Comparison of ENCODE assay signal across 1 cellular context in the genomic region with DNA sequence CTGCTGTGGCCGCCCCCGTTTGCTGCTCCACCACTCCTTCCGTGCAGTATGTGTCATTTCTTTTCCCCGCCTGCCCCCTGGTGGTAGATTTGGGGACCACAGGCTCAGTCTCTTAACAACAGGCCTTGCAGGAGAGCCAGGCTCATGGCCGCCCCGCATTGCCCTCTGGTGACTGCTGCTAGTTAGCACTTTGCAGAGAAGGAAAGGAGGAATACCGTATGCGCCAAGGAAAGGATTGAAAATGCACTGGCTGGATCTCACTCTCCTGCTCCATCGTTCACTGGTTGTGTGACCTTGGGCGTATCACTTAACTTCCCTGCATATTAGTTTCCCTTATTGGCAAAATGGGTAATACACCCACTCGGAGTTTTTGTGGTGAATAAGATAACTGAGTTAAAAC.
TF ChIP-seq lines count a peak whose summit lies in the region.

No MANE protein-coding gene starts in this region.

TF ChIP-seq in HepG2, 621 proteins besides CTCF, POLR2A, EP300 and RAD21 (continued from another document):
- TF ChIP-seq, protein P1, sequence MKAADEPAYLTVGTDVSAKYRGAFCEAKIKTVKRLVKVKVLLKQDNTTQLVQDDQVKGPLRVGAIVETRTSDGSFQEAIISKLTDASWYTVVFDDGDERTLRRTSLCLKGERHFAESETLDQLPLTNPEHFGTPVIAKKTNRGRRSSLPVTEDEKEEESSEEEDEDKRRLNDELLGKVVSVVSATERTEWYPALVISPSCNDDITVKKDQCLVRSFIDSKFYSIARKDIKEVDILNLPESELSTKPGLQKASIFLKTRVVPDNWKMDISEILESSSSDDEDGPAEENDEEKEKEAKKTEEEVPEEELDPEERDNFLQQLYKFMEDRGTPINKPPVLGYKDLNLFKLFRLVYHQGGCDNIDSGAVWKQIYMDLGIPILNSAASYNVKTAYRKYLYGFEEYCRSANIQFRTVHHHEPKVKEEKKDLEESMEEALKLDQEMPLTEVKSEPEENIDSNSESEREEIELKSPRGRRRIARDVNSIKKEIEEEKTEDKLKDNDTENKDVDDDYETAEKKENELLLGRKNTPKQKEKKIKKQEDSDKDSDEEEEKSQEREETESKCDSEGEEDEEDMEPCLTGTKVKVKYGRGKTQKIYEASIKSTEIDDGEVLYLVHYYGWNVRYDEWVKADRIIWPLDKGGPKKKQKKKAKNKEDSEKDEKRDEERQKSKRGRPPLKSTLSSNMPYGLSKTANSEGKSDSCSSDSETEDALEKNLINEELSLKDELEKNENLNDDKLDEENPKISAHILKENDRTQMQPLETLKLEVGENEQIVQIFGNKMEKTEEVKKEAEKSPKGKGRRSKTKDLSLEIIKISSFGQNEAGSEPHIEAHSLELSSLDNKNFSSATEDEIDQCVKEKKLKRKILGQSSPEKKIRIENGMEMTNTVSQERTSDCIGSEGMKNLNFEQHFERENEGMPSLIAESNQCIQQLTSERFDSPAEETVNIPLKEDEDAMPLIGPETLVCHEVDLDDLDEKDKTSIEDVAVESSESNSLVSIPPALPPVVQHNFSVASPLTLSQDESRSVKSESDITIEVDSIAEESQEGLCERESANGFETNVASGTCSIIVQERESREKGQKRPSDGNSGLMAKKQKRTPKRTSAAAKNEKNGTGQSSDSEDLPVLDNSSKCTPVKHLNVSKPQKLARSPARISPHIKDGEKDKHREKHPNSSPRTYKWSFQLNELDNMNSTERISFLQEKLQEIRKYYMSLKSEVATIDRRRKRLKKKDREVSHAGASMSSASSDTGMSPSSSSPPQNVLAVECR (CRISPR knock-in tag; IDR thresholded peaks at IDR 0.05; ENCODE audit: borderline replicate concordance), result no peak; the same call in 1 of the 2 replicates
- no peak for TF ChIP-seq ZNF460 (CRISPR knock-in tag; IDR thresholded peaks at IDR 0.05; ENCODE audit: borderline replicate concordance)
- TF ChIP-seq HNRNPL (IDR thresholded peaks at IDR 0.05; ENCODE audit: low read depth, low read length), result no peak
- TF ChIP-seq, protein P2, sequence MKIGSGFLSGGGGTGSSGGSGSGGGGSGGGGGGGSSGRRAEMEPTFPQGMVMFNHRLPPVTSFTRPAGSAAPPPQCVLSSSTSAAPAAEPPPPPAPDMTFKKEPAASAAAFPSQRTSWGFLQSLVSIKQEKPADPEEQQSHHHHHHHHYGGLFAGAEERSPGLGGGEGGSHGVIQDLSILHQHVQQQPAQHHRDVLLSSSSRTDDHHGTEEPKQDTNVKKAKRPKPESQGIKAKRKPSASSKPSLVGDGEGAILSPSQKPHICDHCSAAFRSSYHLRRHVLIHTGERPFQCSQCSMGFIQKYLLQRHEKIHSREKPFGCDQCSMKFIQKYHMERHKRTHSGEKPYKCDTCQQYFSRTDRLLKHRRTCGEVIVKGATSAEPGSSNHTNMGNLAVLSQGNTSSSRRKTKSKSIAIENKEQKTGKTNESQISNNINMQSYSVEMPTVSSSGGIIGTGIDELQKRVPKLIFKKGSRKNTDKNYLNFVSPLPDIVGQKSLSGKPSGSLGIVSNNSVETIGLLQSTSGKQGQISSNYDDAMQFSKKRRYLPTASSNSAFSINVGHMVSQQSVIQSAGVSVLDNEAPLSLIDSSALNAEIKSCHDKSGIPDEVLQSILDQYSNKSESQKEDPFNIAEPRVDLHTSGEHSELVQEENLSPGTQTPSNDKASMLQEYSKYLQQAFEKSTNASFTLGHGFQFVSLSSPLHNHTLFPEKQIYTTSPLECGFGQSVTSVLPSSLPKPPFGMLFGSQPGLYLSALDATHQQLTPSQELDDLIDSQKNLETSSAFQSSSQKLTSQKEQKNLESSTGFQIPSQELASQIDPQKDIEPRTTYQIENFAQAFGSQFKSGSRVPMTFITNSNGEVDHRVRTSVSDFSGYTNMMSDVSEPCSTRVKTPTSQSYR (CRISPR knock-in tag; IDR thresholded peaks at IDR 0.05; ENCODE audit: borderline replicate concordance), result no peak
- no peak for TF ChIP-seq SRSF4 (IDR thresholded peaks at IDR 0.05; ENCODE audit: low read depth, low read length, poor library complexity, severe bottlenecking)
- peak; percentile 68 for TF ChIP-seq YY1 (IDR thresholded peaks at IDR 0.05; ENCODE audit: insufficient read depth, insufficient replicate concordance, low read depth, low read length)
- peak; percentile 47; the same call in 1 of the 2 replicates for TF ChIP-seq ELF1 (CRISPR knock-in tag; IDR thresholded peaks at IDR 0.05)
- TF ChIP-seq STAG1 (CRISPR knock-in tag; IDR thresholded peaks at IDR 0.05), result peak; percentile 98
- no peak for TF ChIP-seq NCOA1 (CRISPR knock-in tag; IDR thresholded peaks at IDR 0.05)
- TF ChIP-seq, protein P3, sequence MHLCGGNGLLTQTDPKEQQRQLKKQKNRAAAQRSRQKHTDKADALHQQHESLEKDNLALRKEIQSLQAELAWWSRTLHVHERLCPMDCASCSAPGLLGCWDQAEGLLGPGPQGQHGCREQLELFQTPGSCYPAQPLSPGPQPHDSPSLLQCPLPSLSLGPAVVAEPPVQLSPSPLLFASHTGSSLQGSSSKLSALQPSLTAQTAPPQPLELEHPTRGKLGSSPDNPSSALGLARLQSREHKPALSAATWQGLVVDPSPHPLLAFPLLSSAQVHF (CRISPR knock-in tag; IDR thresholded peaks at IDR 0.05), result no peak
- TF ChIP-seq ZNF557 (CRISPR knock-in tag; IDR thresholded peaks at IDR 0.05), result no peak
- no peak for TF ChIP-seq ZNF282 (IDR thresholded peaks at IDR 0.05; ENCODE audit: partially characterized antibody)
- no peak for TF ChIP-seq ZNF552 (CRISPR knock-in tag; IDR thresholded peaks at IDR 0.05; ENCODE audit: borderline replicate concordance)
- TF ChIP-seq CBX1 (IDR thresholded peaks at IDR 0.05; ENCODE audit: low read depth), result no peak
- TF ChIP-seq, protein P4, sequence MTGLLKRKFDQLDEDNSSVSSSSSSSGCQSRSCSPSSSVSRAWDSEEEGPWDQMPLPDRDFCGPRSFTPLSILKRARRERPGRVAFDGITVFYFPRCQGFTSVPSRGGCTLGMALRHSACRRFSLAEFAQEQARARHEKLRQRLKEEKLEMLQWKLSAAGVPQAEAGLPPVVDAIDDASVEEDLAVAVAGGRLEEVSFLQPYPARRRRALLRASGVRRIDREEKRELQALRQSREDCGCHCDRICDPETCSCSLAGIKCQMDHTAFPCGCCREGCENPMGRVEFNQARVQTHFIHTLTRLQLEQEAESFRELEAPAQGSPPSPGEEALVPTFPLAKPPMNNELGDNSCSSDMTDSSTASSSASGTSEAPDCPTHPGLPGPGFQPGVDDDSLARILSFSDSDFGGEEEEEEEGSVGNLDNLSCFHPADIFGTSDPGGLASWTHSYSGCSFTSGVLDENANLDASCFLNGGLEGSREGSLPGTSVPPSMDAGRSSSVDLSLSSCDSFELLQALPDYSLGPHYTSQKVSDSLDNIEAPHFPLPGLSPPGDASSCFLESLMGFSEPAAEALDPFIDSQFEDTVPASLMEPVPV (CRISPR knock-in tag; IDR thresholded peaks at IDR 0.05), result no peak
